ENCODE assay signal across 10 cellular contexts in genomic region chr10:118832242-118832651, GRCh38.
DNase-seq lines count a peak whose midpoint lies in the region; ATAC-seq and TF ChIP-seq lines count a peak whose summit lies in the region.
"Had no signal": no experiment of that assay in that cellular context is flagged by ENCODE, and none has a peak within 500 bp of the region (broad histone marks: within the 10 kb centered on the region; RNA-seq: fewer than 3 reads in every experiment).

No MANE protein-coding gene starts in this region.

- CTCF ChIA-PET in CD8-positive, alpha-beta T cell (lab: Charles Lee) = no interaction called here

- no peaks in the 10 kb centered on the region for H3K36me3 Mint-ChIP-seq in nephron (ENCODE audit: low read depth)
- H3K36me3 Mint-ChIP-seq in CD8-positive, alpha-beta T cell = no peaks in the 10 kb centered on the region

- no peaks in the 10 kb centered on the region for H3K27me3 Mint-ChIP-seq in nephron (ENCODE audit: low read depth)
- H3K27me3 Mint-ChIP-seq in CD8-positive, alpha-beta T cell (ENCODE audit: low read depth) = no peaks in the 10 kb centered on the region
- H3K27me3 Mint-ChIP-seq: activated T-cell treated with anti-CD3 and anti-CD28 coated beads, Interleukin-2, amount 50 U/mL, for 24 hours had no signal

- no peaks in the 10 kb centered on the region for H3K9me3 Mint-ChIP-seq in nephron
- H3K9me3 Mint-ChIP-seq in CD8-positive, alpha-beta T cell = no peaks in the 10 kb centered on the region
- H3K9me3 Mint-ChIP-seq: activated T-cell treated with anti-CD3 and anti-CD28 coated beads, Interleukin-2, amount 50 U/mL, for 24 hours had no signal

- no peaks in the 10 kb centered on the region for H3K27me3 ChIP-seq in CD8-positive, alpha-beta T cell (ENCODE audit: insufficient read depth, low read length)
- H3K27me3 ChIP-seq: Peyer's patch had no signal

- peak; percentile 56 for DNase-seq in CD1c-positive myeloid dendritic cell (ENCODE audit: extremely low spot score)
- DNase-seq in NOMO-1 treated with DMSO at 0.1 percent for 48 hours (lab: John Stamatoyannopoulos, UW; ENCODE audit: unreplicated experiment) = peak; percentile 71
- DNase-seq in fibroblast of peridontal ligament (ENCODE audit: extremely low read depth) = peak; percentile 15
- DNase-seq in NCI-H2227 (lab: John Stamatoyannopoulos, UW; ENCODE audit: unreplicated experiment) = no peak
- DNase-seq in T-helper 9 cell = no peak
- no peak for DNase-seq in CD8-positive, alpha-beta T cell
- DNase-seq: activated T-cell treated with anti-CD3 and anti-CD28 coated beads, Interleukin-2, amount 50 U/mL, for 24 hours had no signal

- H3K27ac ChIP-seq in CD8-positive, alpha-beta T cell (ENCODE audit: low read depth, low read length) = no peak overlapping the region
- H3K27ac ChIP-seq: Peyer's patch had no signal

- H3K4me1 Mint-ChIP-seq in nephron = peaks cover 19% of the 10 kb centered on the region
- H3K4me1 Mint-ChIP-seq in CD8-positive, alpha-beta T cell (ENCODE audit: low read depth) = peaks cover 8% of the 10 kb centered on the region

- TF ChIP-seq CTCF in nephron (IDR thresholded peaks at IDR 0.05; ENCODE audit: unreplicated experiment in 3 of 3) = no peak
- TF ChIP-seq CTCF in CD8-positive, alpha-beta T cell (IDR thresholded peaks at IDR 0.05) = no peak

- no peak for ATAC-seq in HG02885 (IDR thresholded peaks at IDR 0.05; ENCODE audit: poor library complexity, unreplicated experiment)
- ATAC-seq in CD8-positive, alpha-beta T cell = no peak

- POLR2A ChIA-PET in CD8-positive, alpha-beta T cell (lab: Charles Lee) = no interaction called here

- intact Hi-C loops in CD8-positive, alpha-beta T cell (cut with DNase I, micrococcal nuclease) = no loop called here

- H3K4me1 ChIP-seq in CD8-positive, alpha-beta T cell (ENCODE audit: insufficient read depth, low read length) = no peaks in the 10 kb centered on the region
- H3K4me1 ChIP-seq: Peyer's patch had no signal

- H3K9me3 ChIP-seq in CD8-positive, alpha-beta T cell (ENCODE audit: low read length) = no peaks in the 10 kb centered on the region
- H3K9me3 ChIP-seq: Peyer's patch had no signal

- H3K36me3 ChIP-seq in CD8-positive, alpha-beta T cell (ENCODE audit: insufficient read depth, low read length) = no peaks in the 10 kb centered on the region
- H3K36me3 ChIP-seq: Peyer's patch had no signal

- no peak overlapping the region for H3K4me3 ChIP-seq in CD8-positive, alpha-beta T cell (ENCODE audit: low read depth, low read length)
- H3K4me3 ChIP-seq: Peyer's patch had no signal

- H3K4me3 Mint-ChIP-seq in nephron = peak overlapping the region in 1 of 3 experiments; percentile 34
- no peak overlapping the region for H3K4me3 Mint-ChIP-seq in CD8-positive, alpha-beta T cell
- H3K4me3 Mint-ChIP-seq: activated T-cell treated with anti-CD3 and anti-CD28 coated beads, Interleukin-2, amount 50 U/mL, for 24 hours had no signal

- peak overlapping the region in 2 of 3 experiments; percentile 9 to 63 for H3K27ac Mint-ChIP-seq in nephron
- no peak overlapping the region for H3K27ac Mint-ChIP-seq in CD8-positive, alpha-beta T cell
- H3K27ac Mint-ChIP-seq: activated T-cell treated with anti-CD3 and anti-CD28 coated beads, Interleukin-2, amount 50 U/mL, for 24 hours had no signal

Comparison
In these comparisons a context has a peak if more than half of its experiments do, and no peak if none do; other contexts are left out.
1. DNase-seq: peak in CD1c-positive myeloid dendritic cell (single experiment), NOMO-1 treated with DMSO at 0.1 percent for 48 hours (single experiment) and fibroblast of peridontal ligament (single experiment); none in NCI-H2227 (single experiment), T-helper 9 cell (single experiment) and CD8-positive, alpha-beta T cell (0 of 7).